1 cellular context compared by ENCODE assay signal in the genomic region with DNA sequence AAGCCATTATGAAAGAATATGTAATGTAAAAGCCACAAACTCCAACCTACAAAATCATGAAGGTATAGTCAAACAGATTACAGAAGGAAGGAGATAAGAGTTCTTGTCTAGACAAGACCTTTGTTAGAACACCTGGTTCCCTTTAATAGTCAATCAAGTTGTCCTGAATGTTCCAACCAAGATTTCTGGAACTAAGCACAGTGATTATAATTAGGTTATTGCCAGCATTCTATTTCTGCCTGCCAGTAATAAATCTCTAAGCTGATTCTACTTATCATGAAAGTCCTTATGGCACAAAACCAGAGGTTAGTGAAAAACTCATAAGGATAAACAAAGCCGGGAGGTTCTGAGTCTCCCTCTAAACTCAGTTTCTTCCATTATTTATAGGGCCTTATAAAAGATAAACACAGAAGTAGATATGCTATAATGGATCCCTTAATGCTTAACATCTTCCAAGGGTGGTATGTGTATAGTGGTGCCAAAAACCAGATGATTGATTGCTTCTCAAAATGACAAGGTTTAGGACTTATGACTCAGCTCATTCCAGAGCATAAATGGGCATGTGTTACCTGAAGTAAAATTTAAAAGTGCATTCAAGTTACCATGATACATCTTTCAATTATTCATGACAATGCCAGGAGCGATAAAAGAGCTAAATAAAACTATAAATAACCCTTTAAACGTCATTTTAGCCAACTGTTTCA.
A peak's percentile ranks its signal among the peaks of the same experiment; 100 is the strongest.
TF ChIP-seq lines count a peak whose summit lies in the region.

No MANE protein-coding gene starts in this region.

TF ChIP-seq in HEK293T, 16 proteins besides CTCF, POLR2A, EP300 and RAD21:
- TF ChIP-seq, protein P1, sequence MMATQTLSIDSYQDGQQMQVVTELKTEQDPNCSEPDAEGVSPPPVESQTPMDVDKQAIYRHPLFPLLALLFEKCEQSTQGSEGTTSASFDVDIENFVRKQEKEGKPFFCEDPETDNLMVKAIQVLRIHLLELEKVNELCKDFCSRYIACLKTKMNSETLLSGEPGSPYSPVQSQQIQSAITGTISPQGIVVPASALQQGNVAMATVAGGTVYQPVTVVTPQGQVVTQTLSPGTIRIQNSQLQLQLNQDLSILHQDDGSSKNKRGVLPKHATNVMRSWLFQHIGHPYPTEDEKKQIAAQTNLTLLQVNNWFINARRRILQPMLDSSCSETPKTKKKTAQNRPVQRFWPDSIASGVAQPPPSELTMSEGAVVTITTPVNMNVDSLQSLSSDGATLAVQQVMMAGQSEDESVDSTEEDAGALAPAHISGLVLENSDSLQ (IDR thresholded peaks at IDR 0.05) = peak; percentile 39
- TF ChIP-seq LEF1 (IDR thresholded peaks at IDR 0.05; ENCODE audit: borderline replicate concordance) = no peak
